24 cellular contexts compared by ENCODE assay signal in the genomic region with DNA sequence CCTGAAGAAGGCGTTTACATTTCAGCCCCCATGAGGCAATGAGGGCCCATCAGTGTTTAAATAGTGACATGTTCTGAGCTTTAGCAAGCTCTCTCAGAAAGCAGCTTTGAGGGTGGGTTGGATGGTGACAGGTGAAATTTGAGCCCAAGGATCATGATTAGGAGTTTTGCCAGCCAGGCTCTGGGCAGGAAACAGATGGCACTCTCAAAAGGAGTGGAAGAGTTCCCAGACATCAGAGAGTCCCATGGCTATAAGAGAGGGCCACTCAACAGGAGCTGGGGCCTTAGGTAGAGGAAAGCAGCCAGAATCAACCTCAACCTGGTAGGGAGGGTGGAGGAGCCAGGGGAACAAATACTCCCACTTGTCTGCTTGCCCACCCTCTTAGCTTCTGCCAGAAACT.
A peak's percentile ranks its signal among the peaks of the same experiment; 100 is the strongest.
DNase-seq lines count a peak whose midpoint lies in the region; ATAC-seq and TF ChIP-seq lines count a peak whose summit lies in the region.
"Had no signal": no experiment of that assay in that cellular context is flagged by ENCODE, and none has a peak within 500 bp of the region (broad histone marks: within the 10 kb centered on the region; RNA-seq: fewer than 3 reads in every experiment).

No MANE protein-coding gene starts in this region.

- H3K27me3 ChIP-seq in WERI-Rb-1 (ENCODE audit: insufficient read depth, low read depth, severe bottlenecking) = peaks cover 2% of the 10 kb centered on the region
- H3K27me3 ChIP-seq: cardiac muscle cell, thyroid gland had no signal

- no peak for TF ChIP-seq CTCF in WERI-Rb-1 (IDR thresholded peaks at IDR 0.05; ENCODE audit: low read depth, low read length)

- DNase-seq in DMS153 (lab: John Stamatoyannopoulos, UW) = peak; percentile 73
- DNase-seq in NCI-H1092 (lab: John Stamatoyannopoulos, UW) = peak; percentile 92
- DNase-seq in NCI-H2171 treated with DMSO at 0.1 percent for 48 hours (lab: John Stamatoyannopoulos, UW) = peak; percentile 96
- peak; percentile 19 for DNase-seq in WERI-Rb-1
- no peak for DNase-seq in cortex of kidney (lab: John Stamatoyannopoulos, UW)
- DNase-seq in left lobe of liver (ENCODE audit: low spot score) = no peak
- no peak for DNase-seq in HPDE6-E6E7 (ENCODE audit: extremely low spot score)
- DNase-seq: activated B cell treated with CpG ODN at 0.5 μM for 24 hours; activated naive CD4-positive, alpha-beta T cell treated with Interleukin-2 at 50 U/mL for 16 hours; activated T-cell treated with anti-CD3 and anti-CD28 coated beads, Interleukin-2, amount 50 U/mL, for 24 hours; amniotic stem cell; head of caudate nucleus; Karpas-422; left cardiac atrium; mesenchymal stem cell; naive B cell; NCI-H526 treated with DMSO at 0.1 percent for 48 hours; nucleus accumbens; Right ventricle myocardium superior; stimulated activated CD4-positive, alpha-beta T cell treated with anti-CD3 and anti-CD28 coated beads, Interleukin-4, amount 100 ng/mL, for 4 hours; T-helper 9 cell; thyroid gland had no signal

- ATAC-seq in HG03095 (IDR thresholded peaks at IDR 0.05; ENCODE audit: unreplicated experiment) = no peak
- ATAC-seq in left lobe of liver = no peak
- ATAC-seq: left cardiac atrium had no signal

- H3K4me3 ChIP-seq in WERI-Rb-1 (ENCODE audit: low read depth, low read length) = no peak overlapping the region
- H3K4me3 ChIP-seq: cardiac muscle cell, thyroid gland had no signal

- H3K27ac ChIP-seq in WERI-Rb-1 = peak overlapping the region; percentile 35; the same call in 1 of the 2 replicates
- H3K27ac ChIP-seq: cardiac muscle cell, thyroid gland had no signal

- H3K9me3 ChIP-seq in WERI-Rb-1 (ENCODE audit: severe bottlenecking) = peaks cover 15% of the 10 kb centered on the region
- H3K9me3 ChIP-seq: thyroid gland had no signal

- no peaks in the 10 kb centered on the region for H3K36me3 ChIP-seq in WERI-Rb-1
- H3K36me3 ChIP-seq: cardiac muscle cell, thyroid gland had no signal

Comparison
In these comparisons a context has a peak if more than half of its experiments do, and no peak if none do; other contexts are left out.
1. DNase-seq: peak in DMS153 (single experiment), NCI-H1092 (single experiment), NCI-H2171 treated with DMSO at 0.1 percent for 48 hours (single experiment) and WERI-Rb-1 (single experiment); none in cortex of kidney (single experiment), left lobe of liver (single experiment) and HPDE6-E6E7 (single experiment).